Comparison of ENCODE assay signal across 10 cellular contexts in the genomic region with DNA sequence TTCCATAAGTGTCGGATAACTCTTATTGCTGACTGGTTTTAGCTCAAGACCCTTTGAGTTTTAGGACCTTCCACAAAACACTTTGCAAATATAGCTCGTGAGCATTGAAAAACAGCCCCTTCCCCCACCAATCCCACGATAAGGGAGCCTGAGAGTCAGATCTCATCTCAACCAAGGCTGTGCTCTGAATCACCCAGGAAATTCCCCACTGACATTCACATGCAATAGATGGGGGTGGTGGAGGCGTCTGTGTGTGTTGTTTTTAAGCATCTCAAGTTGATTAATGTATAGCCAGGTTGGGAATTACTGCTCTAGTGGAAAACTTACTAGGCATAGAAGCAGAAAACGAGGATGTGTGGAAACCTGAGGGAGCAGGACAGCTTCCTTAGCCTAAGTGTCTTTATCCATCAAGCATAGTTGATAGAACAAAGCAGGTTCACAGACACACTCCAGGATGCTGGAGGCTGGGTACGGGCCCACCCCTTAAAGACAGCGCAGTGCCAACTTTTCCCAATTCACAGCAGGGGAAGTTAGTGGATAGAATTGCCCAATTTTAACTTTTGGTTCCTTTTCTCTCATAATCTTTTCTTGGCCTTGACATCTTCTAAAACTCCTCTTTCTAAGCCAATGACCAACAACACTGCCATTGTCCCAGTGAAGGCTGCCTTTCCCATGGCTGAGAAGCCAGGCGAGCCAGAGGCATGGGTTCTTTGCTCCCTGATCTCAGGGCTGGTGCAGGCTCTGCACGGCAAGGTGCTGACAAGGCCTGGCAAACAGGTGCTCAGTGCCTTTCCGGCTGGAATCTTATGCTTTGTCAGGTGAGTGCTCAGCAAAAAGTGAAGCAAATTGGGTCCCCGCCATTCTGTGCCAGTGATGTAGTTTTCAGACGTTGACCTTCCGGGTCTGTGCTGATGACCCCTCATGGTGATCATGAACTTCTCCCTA.
A peak's percentile ranks its signal among the peaks of the same experiment; 100 is the strongest.
DNase-seq lines count a peak whose midpoint lies in the region; ATAC-seq lines count a peak whose summit lies in the region.
"Had no signal": no experiment of that assay in that cellular context is flagged by ENCODE, and none has a peak within 500 bp of the region (broad histone marks: within the 10 kb centered on the region; RNA-seq: fewer than 3 reads in every experiment).

No MANE protein-coding gene starts in this region.

- intact Hi-C loops in CD4-positive, alpha-beta memory T cell (cut with micrococcal nuclease) = no loop called here

- peak; percentile 72 for ATAC-seq in HG03159 (IDR thresholded peaks at IDR 0.05; ENCODE audit: unreplicated experiment)
- ATAC-seq in activated naive CD8-positive, alpha-beta T cell treated with anti-CD3 and anti-CD28 coated beads, Interleukin-2, amount 50 U/mL, for 24 hours = peak; percentile 86

- H3K9me3 ChIP-seq in CD4-positive, alpha-beta memory T cell (ENCODE audit: control insufficient read depth in 1 of 2, low read length in 2 of 2) = peaks cover 0 to 9% of the 10 kb centered on the region in 2 donors

- H3K36me3 Mint-ChIP-seq in activated naive CD8-positive, alpha-beta T cell treated with anti-CD3 and anti-CD28 coated beads, Interleukin-2, amount 50 U/mL, for 24 hours (ENCODE audit: low read depth) = peaks cover 5% of the 10 kb centered on the region
- peaks cover 0 to 3% of the 10 kb centered on the region in 2 donors for H3K36me3 Mint-ChIP-seq in CD4-positive, alpha-beta memory T cell

- peak overlapping the region; percentile 23 for H3K4me3 Mint-ChIP-seq in activated naive CD8-positive, alpha-beta T cell treated with anti-CD3 and anti-CD28 coated beads, Interleukin-2, amount 50 U/mL, for 24 hours
- peak overlapping the region in 1 of 8 donors; percentile 46 for H3K4me3 Mint-ChIP-seq in CD4-positive, alpha-beta memory T cell
- H3K4me3 Mint-ChIP-seq: brain had no signal

- H3K27ac Mint-ChIP-seq in activated naive CD8-positive, alpha-beta T cell treated with anti-CD3 and anti-CD28 coated beads, Interleukin-2, amount 50 U/mL, for 24 hours = peak overlapping the region; percentile 32
- no peak overlapping the region for H3K27ac Mint-ChIP-seq in CD4-positive, alpha-beta memory T cell
- H3K27ac Mint-ChIP-seq: brain had no signal

- H3K27me3 Mint-ChIP-seq in activated naive CD8-positive, alpha-beta T cell treated with anti-CD3 and anti-CD28 coated beads, Interleukin-2, amount 50 U/mL, for 24 hours = no peaks in the 10 kb centered on the region
- H3K27me3 Mint-ChIP-seq in CD4-positive, alpha-beta memory T cell = peaks cover 0 to 2% of the 10 kb centered on the region in 2 donors

- H3K4me3 ChIP-seq in CD4-positive, alpha-beta memory T cell (ENCODE audit: low read length in 2 of 2) = no peak overlapping the region

- peaks cover 22% of the 10 kb centered on the region for H3K9me3 Mint-ChIP-seq in activated naive CD8-positive, alpha-beta T cell treated with anti-CD3 and anti-CD28 coated beads, Interleukin-2, amount 50 U/mL, for 24 hours
- H3K9me3 Mint-ChIP-seq in CD4-positive, alpha-beta memory T cell = peaks cover 4 to 31% (median 13%) of the 10 kb centered on the region in 8 donors

- H3K4me1 Mint-ChIP-seq in activated naive CD8-positive, alpha-beta T cell treated with anti-CD3 and anti-CD28 coated beads, Interleukin-2, amount 50 U/mL, for 24 hours = peaks cover 30% of the 10 kb centered on the region
- no peaks in the 10 kb centered on the region for H3K4me1 Mint-ChIP-seq in CD4-positive, alpha-beta memory T cell
- H3K4me1 Mint-ChIP-seq: brain had no signal

- no peaks in the 10 kb centered on the region for H3K36me3 ChIP-seq in CD4-positive, alpha-beta memory T cell (ENCODE audit: insufficient read depth, low read length)

- H3K27me3 ChIP-seq in CD4-positive, alpha-beta memory T cell (ENCODE audit: insufficient read depth, low read length) = no peaks in the 10 kb centered on the region

- H3K27ac ChIP-seq in CD4-positive, alpha-beta memory T cell (ENCODE audit: low read depth, low read length) = no peak overlapping the region
- H3K27ac ChIP-seq: parathyroid adenoma had no signal

- peak; percentile 52 for DNase-seq in activated CD4-positive, CD25-positive, alpha-beta regulatory T cell treated with anti-CD3 and anti-CD28 coated beads, Interleukin-2, amount 50 U/mL, for 16 hours (ENCODE audit: low read depth, low spot score)
- no peak for DNase-seq in activated CD4-positive, CD25-positive, alpha-beta regulatory T cell treated with anti-CD3 and anti-CD28 coated beads, Interleukin-2, amount 50 U/mL, for 72 hours
- peak; percentile 53 for DNase-seq in activated naive CD8-positive, alpha-beta T cell treated with anti-CD3 and anti-CD28 coated beads, Interleukin-2, amount 50 U/mL, for 24 hours
- DNase-seq in stimulated activated CD8-positive, alpha-beta memory T cell treated with anti-CD3 and anti-CD28 coated beads, Interleukin-15, amount 100 ng/mL, for 48 hours (ENCODE audit: low read depth in 2 of 2) = peak; percentile 30 to 42
- DNase-seq in NCI-H2171 treated with DMSO at 0.1 percent for 48 hours (lab: John Stamatoyannopoulos, UW) = no peak
- no peak for DNase-seq in NCI-H1092 treated with DMSO at 0.1 percent for 48 hours (lab: John Stamatoyannopoulos, UW)
- DNase-seq in CD4-positive, alpha-beta memory T cell = no peak

- POLR2A ChIA-PET in CD4-positive, alpha-beta memory T cell (lab: Charles Lee; ENCODE audit: partially characterized antibody) = no interaction called here

- CTCF ChIA-PET in CD4-positive, alpha-beta memory T cell (lab: Charles Lee; ENCODE audit: partially characterized antibody) = interaction anchor here (0.8 to 1.2 kb wide), 2 partner anchors 146 to 191 kb away, joined by 3 to 5 read pairs; no protein-coding TSS in a partner anchor

- no peaks in the 10 kb centered on the region for H3K4me1 ChIP-seq in CD4-positive, alpha-beta memory T cell (ENCODE audit: insufficient read depth, low read length)
- H3K4me1 ChIP-seq: parathyroid adenoma had no signal

Comparison
In these comparisons a context has a peak if more than half of its experiments do, and no peak if none do; other contexts are left out.
1. DNase-seq: peak in activated CD4-positive, CD25-positive, alpha-beta regulatory T cell treated with anti-CD3 and anti-CD28 coated beads, Interleukin-2, amount 50 U/mL, for 16 hours (single experiment), activated naive CD8-positive, alpha-beta T cell treated with anti-CD3 and anti-CD28 coated beads, Interleukin-2, amount 50 U/mL, for 24 hours (single experiment) and stimulated activated CD8-positive, alpha-beta memory T cell treated with anti-CD3 and anti-CD28 coated beads, Interleukin-15, amount 100 ng/mL, for 48 hours (2 of 2); none in activated CD4-positive, CD25-positive, alpha-beta regulatory T cell treated with anti-CD3 and anti-CD28 coated beads, Interleukin-2, amount 50 U/mL, for 72 hours (single experiment), NCI-H2171 treated with DMSO at 0.1 percent for 48 hours (single experiment), NCI-H1092 treated with DMSO at 0.1 percent for 48 hours (single experiment) and CD4-positive, alpha-beta memory T cell (0 of 5).